ENCODE assay signal across 7 cellular contexts in genomic region chr2:91443730-91444115, GRCh38.
DNase-seq lines count a peak whose midpoint lies in the region; ATAC-seq and TF ChIP-seq lines count a peak whose summit lies in the region.
"Not testable (repeated sequence)": the region's sequence is repeated elsewhere in the genome, so short reads cannot be mapped to it uniquely, and the experiment has no call there.

No MANE protein-coding gene starts in this region.

- H3K4me1 ChIP-seq in CD8-positive, alpha-beta T cell (ENCODE audit: insufficient read depth, low read length); RWPE2 (ENCODE audit: insufficient read depth, poor library complexity, severe bottlenecking): not testable (repeated sequence)
- H3K4me1 ChIP-seq in right lobe of liver: peaks cover 0 to 12% (median 0%) of the 10 kb centered on the region in 4 donors

- H3K36me3 Mint-ChIP-seq in CD8-positive, alpha-beta T cell; activated CD8-positive, alpha-beta T cell treated with anti-CD3 and anti-CD28 coated beads, Interleukin-2, amount 10 ng/mL, durations not matched to agents 7 days and 5 days (ENCODE audit: low read depth); naive thymus-derived CD8-positive, alpha-beta T cell: not testable (repeated sequence)

- not testable (repeated sequence) for H3K27ac Mint-ChIP-seq in CD8-positive, alpha-beta T cell
- peak overlapping the region; percentile 55 for H3K27ac Mint-ChIP-seq in activated CD8-positive, alpha-beta T cell treated with anti-CD3 and anti-CD28 coated beads, Interleukin-2, amount 10 ng/mL, durations not matched to agents 7 days and 5 days
- H3K27ac Mint-ChIP-seq in naive thymus-derived CD8-positive, alpha-beta T cell: peak overlapping the region in 1 of 10 donors; percentile 34

- not testable (repeated sequence) for H3K9me3 ChIP-seq in CD8-positive, alpha-beta T cell (ENCODE audit: low read length); RWPE2 (ENCODE audit: severe bottlenecking); right lobe of liver

- H3K27me3 ChIP-seq in CD8-positive, alpha-beta T cell (ENCODE audit: insufficient read depth, low read length): peaks cover 12% of the 10 kb centered on the region
- H3K27me3 ChIP-seq in RWPE2 (ENCODE audit: insufficient read depth, poor library complexity, severe bottlenecking) (peaks cover 30% of the 10 kb centered on the region), right lobe of liver (peaks cover 0 to 11% of the 10 kb centered on the region in 2 donors)

- not testable (repeated sequence) for TF ChIP-seq POLR2A in right lobe of liver (IDR thresholded peaks at IDR 0.05)

- H3K4me1 Mint-ChIP-seq in CD8-positive, alpha-beta T cell (ENCODE audit: low read depth); activated CD8-positive, alpha-beta T cell treated with anti-CD3 and anti-CD28 coated beads, Interleukin-2, amount 10 ng/mL, durations not matched to agents 7 days and 5 days (ENCODE audit: low read depth); naive thymus-derived CD8-positive, alpha-beta T cell: not testable (repeated sequence)

- not testable (repeated sequence) for ATAC-seq in CD8-positive, alpha-beta T cell; RWPE2 (ENCODE audit: low read depth); activated CD8-positive, alpha-beta T cell treated with anti-CD3 and anti-CD28 coated beads, Interleukin-2, amount 10 ng/mL, durations not matched to agents 7 days and 5 days; left cardiac atrium; right lobe of liver; naive thymus-derived CD8-positive, alpha-beta T cell

- CTCF ChIA-PET in CD8-positive, alpha-beta T cell (lab: Charles Lee); activated CD8-positive, alpha-beta T cell treated with anti-CD3 and anti-CD28 coated beads, Interleukin-2, amount 10 ng/mL, durations not matched to agents 7 days and 5 days (lab: Charles Lee): not testable (repeated sequence)

- POLR2A ChIA-PET in CD8-positive, alpha-beta T cell (lab: Charles Lee); activated CD8-positive, alpha-beta T cell treated with anti-CD3 and anti-CD28 coated beads, Interleukin-2, amount 10 ng/mL, durations not matched to agents 7 days and 5 days (lab: Charles Lee); naive thymus-derived CD8-positive, alpha-beta T cell (lab: Charles Lee): not testable (repeated sequence)

- TF ChIP-seq CTCF in CD8-positive, alpha-beta T cell (IDR thresholded peaks at IDR 0.05); RWPE2 (IDR thresholded peaks at IDR 0.05; ENCODE audit: poor library complexity, severe bottlenecking); right lobe of liver (IDR thresholded peaks at IDR 0.05): not testable (repeated sequence)

- intact Hi-C loops in CD8-positive, alpha-beta T cell (cut with DNase I, micrococcal nuclease); left cardiac atrium (cut with DNase I); right lobe of liver (cut with DNase I): not testable (repeated sequence)

- not testable (repeated sequence) for H3K36me3 ChIP-seq in CD8-positive, alpha-beta T cell (ENCODE audit: insufficient read depth, low read length); RWPE2 (ENCODE audit: low read depth); right lobe of liver

- peak overlapping the region; percentile 15 for H3K4me3 Mint-ChIP-seq in CD8-positive, alpha-beta T cell
- peak overlapping the region; percentile 45 for H3K4me3 Mint-ChIP-seq in activated CD8-positive, alpha-beta T cell treated with anti-CD3 and anti-CD28 coated beads, Interleukin-2, amount 10 ng/mL, durations not matched to agents 7 days and 5 days
- peak overlapping the region in 6 of 10 donors; percentile 18 to 69 (median 28) for H3K4me3 Mint-ChIP-seq in naive thymus-derived CD8-positive, alpha-beta T cell

- 60% methylated on average over 8 of the region's 11 CpGs for WGBS in right lobe of liver (ENCODE audit: insufficient coverage, low coverage, low lambda C conversion rate, missing lambda C conversion rate)

- not testable (repeated sequence) for DNase-seq in CD8-positive, alpha-beta T cell; activated CD8-positive, alpha-beta T cell treated with anti-CD3 and anti-CD28 coated beads, Interleukin-2, amount 10 ng/mL, durations not matched to agents 7 days and 5 days; naive thymus-derived CD8-positive, alpha-beta T cell
- DNase-seq in RWPE2 (ENCODE audit: low spot score) (peak; percentile 43), ecto neural progenitor cell (ENCODE audit: low spot score) (peak; percentile 18), left cardiac atrium (peak; percentile 14), right lobe of liver (peak; percentile 14 to 45 (median 39))

- not testable (repeated sequence) for H3K4me3 ChIP-seq in CD8-positive, alpha-beta T cell (ENCODE audit: low read depth, low read length); RWPE2 (ENCODE audit: severe bottlenecking); right lobe of liver

- peaks cover 15% of the 10 kb centered on the region for H3K27me3 Mint-ChIP-seq in CD8-positive, alpha-beta T cell (ENCODE audit: low read depth)
- H3K27me3 Mint-ChIP-seq in activated CD8-positive, alpha-beta T cell treated with anti-CD3 and anti-CD28 coated beads, Interleukin-2, amount 10 ng/mL, durations not matched to agents 7 days and 5 days (ENCODE audit: low read depth): not testable (repeated sequence)
- H3K27me3 Mint-ChIP-seq in naive thymus-derived CD8-positive, alpha-beta T cell: peaks cover 10 to 32% (median 19%) of the 10 kb centered on the region in 5 donors

- not testable (repeated sequence) for H3K27ac ChIP-seq in CD8-positive, alpha-beta T cell (ENCODE audit: low read depth, low read length); RWPE2 (ENCODE audit: poor library complexity, severe bottlenecking); right lobe of liver

- not testable (repeated sequence) for H3K9me3 Mint-ChIP-seq in CD8-positive, alpha-beta T cell; activated CD8-positive, alpha-beta T cell treated with anti-CD3 and anti-CD28 coated beads, Interleukin-2, amount 10 ng/mL, durations not matched to agents 7 days and 5 days (ENCODE audit: insufficient read depth)
- H3K9me3 Mint-ChIP-seq in naive thymus-derived CD8-positive, alpha-beta T cell: peaks cover 0 to 18% (median 8%) of the 10 kb centered on the region in 9 donors
